ENCODE assay signal across 17 cellular contexts in the genomic region with DNA sequence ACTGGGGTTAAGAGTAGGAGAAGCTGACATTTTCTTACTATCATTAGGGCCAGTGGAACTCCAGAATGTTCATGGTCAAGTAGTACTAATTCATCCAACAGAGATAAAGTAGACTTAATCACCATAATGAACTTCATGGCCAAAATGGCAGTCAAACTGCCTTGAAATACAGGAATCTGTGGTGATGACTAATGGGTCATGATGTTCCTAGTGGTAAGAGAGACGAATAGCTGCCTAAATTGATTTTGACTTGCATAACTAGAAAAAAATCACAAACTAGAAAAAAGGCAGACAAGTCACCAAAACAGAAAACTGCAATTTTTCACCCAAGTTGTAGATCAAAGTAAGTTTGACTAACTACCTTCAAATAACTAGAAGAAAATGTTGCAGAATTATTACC.
DNase-seq lines count a peak whose midpoint lies in the region; ATAC-seq and TF ChIP-seq lines count a peak whose summit lies in the region.
"Had no signal": no experiment of that assay in that cellular context is flagged by ENCODE, and none has a peak within 500 bp of the region (broad histone marks: within the 10 kb centered on the region; RNA-seq: fewer than 3 reads in every experiment).

No MANE protein-coding gene starts in this region.

- H3K4me3 ChIP-seq in fibroblast of the aortic adventitia (ENCODE audit: low read depth, low read length): no peak overlapping the region
- H3K4me3 ChIP-seq: GM23338 had no signal

- ATAC-seq in activated CD4-positive, CD25-positive, alpha-beta regulatory T cell treated with anti-CD3 and anti-CD28 coated beads, Interleukin-2, amount 50 U/mL, for 24 hours: no peak
- no peak for ATAC-seq in left lobe of liver
- ATAC-seq: GM23338, Panc1 had no signal

- TF ChIP-seq CTCF in fibroblast of the aortic adventitia (IDR thresholded peaks at IDR 0.05; ENCODE audit: insufficient read depth, low read length): no peak

- DNase-seq in A172 (ENCODE audit: low spot score) (peak; percentile 8), M059J (ENCODE audit: low read depth) (peak; percentile 48), astrocyte of the hippocampus (ENCODE audit: low read depth, low spot score) (peak; percentile 10), fibroblast of the aortic adventitia (ENCODE audit: low read depth) (peak; percentile 7), left lobe of liver (ENCODE audit: low spot score) (no peak), RPMI8226 (no peak), cerebellar nuclear complex (lab: John Stamatoyannopoulos, UW) (no peak)
- DNase-seq: CD4-positive, alpha-beta memory T cell; KG1; NCI-H1048; NCI-H1436 treated with DMSO at 0.1 percent for 48 hours; NCI-H2081; NCI-H510A; Right ventricle myocardium superior had no signal

Comparison
In these comparisons a context has a peak if more than half of its experiments do, and no peak if none do; other contexts are left out.
1. DNase-seq: peak in A172 (single experiment), M059J (single experiment), astrocyte of the hippocampus (single experiment) and fibroblast of the aortic adventitia (single experiment); none in left lobe of liver (single experiment), RPMI8226 (single experiment) and cerebellar nuclear complex (0 of 2).